1 cellular context compared by ENCODE assay signal in the genomic region with DNA sequence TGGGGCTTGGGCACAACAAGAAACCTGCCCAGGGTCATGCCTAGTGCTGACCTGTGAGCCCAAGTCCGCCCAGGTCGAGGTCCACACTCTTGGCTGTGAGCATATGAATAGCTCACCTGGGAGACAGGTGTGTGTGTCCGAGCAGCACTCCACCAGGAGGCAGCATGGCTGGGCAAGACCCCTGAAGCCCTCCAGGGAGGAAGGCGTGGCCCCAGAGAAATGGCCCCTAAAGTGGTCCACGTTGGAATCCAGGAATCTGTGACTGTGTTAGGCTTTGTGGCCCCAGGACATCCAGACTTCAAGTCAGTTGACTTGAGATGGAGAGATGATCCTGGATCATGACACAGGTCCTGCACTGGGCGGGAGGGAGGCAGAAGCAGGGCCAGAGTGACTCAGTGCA.
TF ChIP-seq lines count a peak whose summit lies in the region.

No MANE protein-coding gene starts in this region.

TF ChIP-seq in H1, 55 proteins besides CTCF, POLR2A, EP300 and RAD21 (continued from another document):
- TF ChIP-seq, protein P1, sequence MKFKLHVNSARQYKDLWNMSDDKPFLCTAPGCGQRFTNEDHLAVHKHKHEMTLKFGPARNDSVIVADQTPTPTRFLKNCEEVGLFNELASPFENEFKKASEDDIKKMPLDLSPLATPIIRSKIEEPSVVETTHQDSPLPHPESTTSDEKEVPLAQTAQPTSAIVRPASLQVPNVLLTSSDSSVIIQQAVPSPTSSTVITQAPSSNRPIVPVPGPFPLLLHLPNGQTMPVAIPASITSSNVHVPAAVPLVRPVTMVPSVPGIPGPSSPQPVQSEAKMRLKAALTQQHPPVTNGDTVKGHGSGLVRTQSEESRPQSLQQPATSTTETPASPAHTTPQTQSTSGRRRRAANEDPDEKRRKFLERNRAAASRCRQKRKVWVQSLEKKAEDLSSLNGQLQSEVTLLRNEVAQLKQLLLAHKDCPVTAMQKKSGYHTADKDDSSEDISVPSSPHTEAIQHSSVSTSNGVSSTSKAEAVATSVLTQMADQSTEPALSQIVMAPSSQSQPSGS (IDR thresholded peaks at IDR 0.05; ENCODE audit: low read length) = no peak
